In genomic region chr6:25320459-25320858, GRCh38 we compare ENCODE assay signal across 1 cellular context.
TF ChIP-seq lines count a peak whose summit lies in the region.

No MANE protein-coding gene starts in this region.

TF ChIP-seq in GM23338, 12 proteins besides CTCF, POLR2A, EP300 and RAD21:
- TF ChIP-seq ZNF331 (CRISPR knock-in tag; IDR thresholded peaks at IDR 0.05; ENCODE audit: low read depth) (no peak), EZH2 (IDR thresholded peaks at IDR 0.05; ENCODE audit: low read depth, unreplicated experiment) (no peak), CREB1 (CRISPR knock-in tag; IDR thresholded peaks at IDR 0.05; ENCODE audit: low read depth) (no peak), NANOG (IDR thresholded peaks at IDR 0.05; ENCODE audit: borderline replicate concordance) (no peak), ZNF462 (CRISPR knock-in tag; IDR thresholded peaks at IDR 0.05) (peak; percentile 91), STAT1 (IDR thresholded peaks at IDR 0.05; ENCODE audit: unreplicated experiment) (no peak), REST (IDR thresholded peaks at IDR 0.05; ENCODE audit: unreplicated experiment) (no peak)
TF ChIP-seq in GM23338: peak in this region for 1.
